In genomic region chr6:32933661-32934085, GRCh38 we compare ENCODE assay signal across 8 cellular contexts. TPM values are rescaled to one million over a fixed set of nuclear protein-coding genes. Genes with fewer than 3 reads are reported as not detected.
DNase-seq lines count a peak whose midpoint lies in the region; ATAC-seq, FAIRE-seq and TF ChIP-seq lines count a peak whose summit lies in the region.

No MANE protein-coding gene starts in this region.

- H3K36me3 Mint-ChIP-seq in type B pancreatic cell: no peaks in the 10 kb centered on the region

- peaks cover 63% of the 10 kb centered on the region for H3K27me3 Mint-ChIP-seq in type B pancreatic cell

- intact Hi-C loops in ovary (cut with DNase I): loop anchor here (2.0 to 10.0 kb wide), 4 partner anchors 46 to 51 kb away; no protein-coding TSS in a partner anchor

- H3K9me3 Mint-ChIP-seq in type B pancreatic cell: no peaks in the 10 kb centered on the region

- no peak for FAIRE-seq in D721Med (lab: Jason Lieb, UNC)

- no peak overlapping the region for H3K27ac ChIP-seq in SJCRH30
- H3K27ac ChIP-seq in gastroesophageal sphincter: no peak overlapping the region
- H3K27ac ChIP-seq in ovary: no peak overlapping the region

- 0% methylated on average over 1 of the region's 3 CpGs; no CpG with 5 or more reads in 1 of the 2 donors for WGBS in gastroesophageal sphincter (ENCODE audit: low coverage in 1 of 2), 2 donors
- WGBS in ovary, 3 donors: 3 to 9% (median 3%) methylated on average over 3 of the region's 3 CpGs

- ATAC-seq in gastroesophageal sphincter (peak; percentile 72), HG02973 (IDR thresholded peaks at IDR 0.05; ENCODE audit: unreplicated experiment) (no peak)

- H3K9me3 ChIP-seq in SJCRH30 (replicated peaks): no peaks in the 10 kb centered on the region
- H3K9me3 ChIP-seq in gastroesophageal sphincter: no peaks in the 10 kb centered on the region
- no peaks in the 10 kb centered on the region for H3K9me3 ChIP-seq in ovary

- no peak overlapping the region for H3K27ac Mint-ChIP-seq in type B pancreatic cell

- TF ChIP-seq RAD21 in Ishikawa (IDR thresholded peaks at IDR 0.05; ENCODE audit: low read depth): peak; percentile 71

- H3K4me3 Mint-ChIP-seq in type B pancreatic cell: no peak overlapping the region

- no peaks in the 10 kb centered on the region for H3K36me3 ChIP-seq in SJCRH30
- H3K36me3 ChIP-seq in gastroesophageal sphincter: no peaks in the 10 kb centered on the region
- no peaks in the 10 kb centered on the region for H3K36me3 ChIP-seq in ovary

- no peak for TF ChIP-seq EP300 in Ishikawa (IDR thresholded peaks at IDR 0.05; ENCODE audit: borderline replicate concordance)
- no peak for TF ChIP-seq EP300 in gastroesophageal sphincter (IDR thresholded peaks at IDR 0.05)
- TF ChIP-seq EP300 in ovary (IDR thresholded peaks at IDR 0.05): no peak

- no peak for TF ChIP-seq POLR2A in gastroesophageal sphincter (IDR thresholded peaks at IDR 0.05)
- TF ChIP-seq POLR2A in ovary (IDR thresholded peaks at IDR 0.05): no peak

- no peak overlapping the region for H3K4me3 ChIP-seq in SJCRH30
- H3K4me3 ChIP-seq in gastroesophageal sphincter: no peak overlapping the region
- H3K4me3 ChIP-seq in ovary: no peak overlapping the region

- DNase-seq in D721Med (ENCODE audit: insufficient read length, low spot score): no peak
- peak; percentile 65 to 83 for DNase-seq in SJCRH30
- DNase-seq in activated effector memory CD4-positive, alpha-beta T cell treated with anti-CD3 and anti-CD28 coated beads, Interleukin-2, amount 50 U/mL, for 16 hours: peak; percentile 92
- peak; percentile 66 to 83 (median 80) for DNase-seq in ovary
- DNase-seq in type B pancreatic cell (ENCODE audit: extremely low spot score, unreplicated experiment): no peak

- peak; percentile 82 for TF ChIP-seq CTCF in D721Med (IDR thresholded peaks at IDR 0.05; ENCODE audit: insufficient read depth, missing control alignments)
- peak; percentile 76 to 85 (median 84) for TF ChIP-seq CTCF in gastroesophageal sphincter (IDR thresholded peaks at IDR 0.05)
- peak; percentile 38 to 70 (median 63) for TF ChIP-seq CTCF in ovary (IDR thresholded peaks at IDR 0.05)
- peak; percentile 89 for TF ChIP-seq CTCF in type B pancreatic cell (conservative IDR thresholded peaks at IDR 0.05)

- H3K4me1 ChIP-seq in SJCRH30 (no peaks in the 10 kb centered on the region), gastroesophageal sphincter (no peaks in the 10 kb centered on the region), ovary (ENCODE audit: insufficient read depth) (no peaks in the 10 kb centered on the region)

- H3K4me1 Mint-ChIP-seq in type B pancreatic cell (ENCODE audit: unreplicated experiment): no peaks in the 10 kb centered on the region

- H3K27me3 ChIP-seq in SJCRH30: peaks cover 10% of the 10 kb centered on the region
- H3K27me3 ChIP-seq in gastroesophageal sphincter: no peaks in the 10 kb centered on the region
- H3K27me3 ChIP-seq in ovary: no peaks in the 10 kb centered on the region

TF ChIP-seq in Ishikawa, 13 proteins besides CTCF, POLR2A, EP300 and RAD21:
- TF ChIP-seq YY1 (IDR thresholded peaks at IDR 0.05; ENCODE audit: low read depth) (no peak), ZBTB7A (IDR thresholded peaks at IDR 0.05; ENCODE audit: low read depth) (no peak), NFIC (IDR thresholded peaks at IDR 0.05) (no peak), TCF12 (IDR thresholded peaks at IDR 0.05; ENCODE audit: low read depth) (no peak)
TF ChIP-seq in Ishikawa: peak in this region for 0.

RNA-seq across cellular contexts. Expression of gene HLA-DMB, which starts 7.2 kb away (rescaled TPM):
- total RNA-seq in SJCRH30 (2014; rRNA removed; shearing (Covaris generic)): not detected in 2 replicates
- total RNA-seq in gastroesophageal sphincter: 10 to 100 TPM in 2 of 4 donors, 1 to 10 TPM in 2; 7.3 to 26.0 (median 11.6) TPM
- total RNA-seq in ovary: 10 to 100 TPM in 6 of 7 donors, 1 to 10 TPM in 1; 4.3 to 39.1 (median 12.0) TPM
- polyA plus RNA-seq in ovary: 10 to 100 TPM; 11.0 to 70.0 TPM
- 0.43 and 0.80 TPM in 2 replicates for total RNA-seq in type B pancreatic cell (ENCODE audit: low replicate concordance)

RNA-seq across cellular contexts. Expression of gene HLA-DMA, which starts 19.2 kb away (rescaled TPM):
- total RNA-seq in SJCRH30 (2014; rRNA removed; shearing (Covaris generic)): 0.14 and 0.51 TPM in 2 replicates
- total RNA-seq in gastroesophageal sphincter (10 to 100 TPM in 2 of 4 donors, 1 to 10 TPM in 2; 5.8 to 43.8 (median 15.8) TPM), ovary (10 to 100 TPM in 6 of 7 donors, 1 to 10 TPM in 1; 5.7 to 50.4 (median 18.5) TPM), type B pancreatic cell (ENCODE audit: low replicate concordance) (1.5 and 2.0 TPM in 2 replicates)
- polyA plus RNA-seq in ovary: 100 to 1,000 TPM in 1 of 2 donors, 10 to 100 TPM in 1; 19.2 to 162 TPM

RNA-seq across cellular contexts. Expression of gene BRD2, which starts 34.7 kb away (rescaled TPM):
- 178 and 199 TPM in 2 replicates for total RNA-seq in SJCRH30 (2014; rRNA removed; shearing (Covaris generic))
- total RNA-seq in gastroesophageal sphincter (100 to 1,000 TPM; 107 to 154 (median 124) TPM), ovary (100 to 1,000 TPM; 106 to 196 (median 163) TPM), type B pancreatic cell (ENCODE audit: low replicate concordance) (212 and 241 TPM in 2 replicates)
- polyA plus RNA-seq in ovary: 100 to 1,000 TPM; 128 to 301 TPM

Comparison
In these comparisons a context has a peak if more than half of its experiments do, and no peak if none do; other contexts are left out.
1. DNase-seq: peak in SJCRH30 (2 of 2), activated effector memory CD4-positive, alpha-beta T cell treated with anti-CD3 and anti-CD28 coated beads, Interleukin-2, amount 50 U/mL, for 16 hours (single experiment) and ovary (5 of 5); none in D721Med (single experiment) and type B pancreatic cell (single experiment).
2. Peak in every context shown above with its lines, with median percentiles within 50 percentile points of each other: CTCF ChIP-seq.